ENCODE assay signal across 8 cellular contexts in genomic region chr4:139951051-139951450, GRCh38.
DNase-seq lines count a peak whose midpoint lies in the region; ATAC-seq and TF ChIP-seq lines count a peak whose summit lies in the region.

No MANE protein-coding gene starts in this region.

- H4K20me1 ChIP-seq in MM.1S (ENCODE audit: insufficient read depth, low read length) = no peaks in the 10 kb centered on the region

- peaks cover 3% of the 10 kb centered on the region for H3K27me3 Mint-ChIP-seq in activated CD4-positive, alpha-beta T cell treated with anti-CD3 and anti-CD28 coated beads, Interleukin-2, amount 10 ng/mL, durations not matched to agents 7 days and 5 days

- H3K79me2 ChIP-seq in MM.1S (ENCODE audit: low read length) = no peaks in the 10 kb centered on the region

- H3F3A ChIP-seq in MM.1S (ENCODE audit: insufficient read depth, low read length) = peaks cover 18% of the 10 kb centered on the region

- peak; percentile 49 for DNase-seq in activated CD4-positive, alpha-beta T cell treated with anti-CD3 and anti-CD28 coated beads, Interleukin-2, amount 10 ng/mL, durations not matched to agents 7 days and 5 days
- DNase-seq in activated CD4-positive, alpha-beta T cell treated with anti-CD3 and anti-CD28 coated beads for 4 hours = no peak
- DNase-seq in MM.1S (peak; percentile 88), breast epithelium (ENCODE audit: low spot score in 2 of 2) (peak; percentile 56 to 57), nucleus accumbens (lab: John Stamatoyannopoulos, UW) (no peak), DMS53 treated with DMSO at 0.1 percent for 48 hours (lab: John Stamatoyannopoulos, UW; ENCODE audit: unreplicated experiment) (no peak)
- DNase-seq in stimulated activated CD8-positive, alpha-beta memory T cell treated with anti-CD3 and anti-CD28 coated beads, Interleukin-4, amount 100 ng/mL, for 48 hours = peak; percentile 27

- no peaks in the 10 kb centered on the region for H3K9me2 ChIP-seq in MM.1S (replicated peaks; ENCODE audit: insufficient read depth, low read length)

- H3K27me3 ChIP-seq in MM.1S (replicated peaks; ENCODE audit: insufficient read depth, low read length) = no peaks in the 10 kb centered on the region
- H3K27me3 ChIP-seq in breast epithelium = no peaks in the 10 kb centered on the region

- H3K4me1 ChIP-seq in MM.1S (ENCODE audit: low read length) = peaks cover 34% of the 10 kb centered on the region
- peaks cover 0 to 4% of the 10 kb centered on the region in 2 donors for H3K4me1 ChIP-seq in breast epithelium

- intact Hi-C loops in breast epithelium (cut with DNase I; ENCODE audit: low total_unique reads) = no loop called here

- H3K4me3 ChIP-seq in MM.1S (ENCODE audit: low read length) (no peak overlapping the region), breast epithelium (no peak overlapping the region)

- peaks cover 6% of the 10 kb centered on the region for H3K9me3 Mint-ChIP-seq in activated CD4-positive, alpha-beta T cell treated with anti-CD3 and anti-CD28 coated beads, Interleukin-2, amount 10 ng/mL, durations not matched to agents 7 days and 5 days

- no peak for TF ChIP-seq CTCF in MM.1S (IDR thresholded peaks at IDR 0.05; ENCODE audit: low read length)
- no peak for TF ChIP-seq CTCF in breast epithelium (IDR thresholded peaks at IDR 0.05)

- H3K36me3 ChIP-seq in MM.1S (replicated peaks; ENCODE audit: insufficient read depth, low read length) (no peaks in the 10 kb centered on the region), breast epithelium (no peaks in the 10 kb centered on the region)

- H3K9ac ChIP-seq in MM.1S (ENCODE audit: low read length) = peak overlapping the region; percentile 31; the same call in 1 of the 2 replicates

- POLR2A ChIA-PET in activated CD4-positive, alpha-beta T cell treated with anti-CD3 and anti-CD28 coated beads, Interleukin-2, amount 10 ng/mL, durations not matched to agents 7 days and 5 days (lab: Charles Lee) = no interaction called here

- peak overlapping the region; percentile 49 for H3K4me2 ChIP-seq in MM.1S (ENCODE audit: low read depth, low read length)

- H3K4me1 Mint-ChIP-seq in activated CD4-positive, alpha-beta T cell treated with anti-CD3 and anti-CD28 coated beads, Interleukin-2, amount 10 ng/mL, durations not matched to agents 7 days and 5 days = peaks cover 45% of the 10 kb centered on the region

- peaks cover 8% of the 10 kb centered on the region for H3K36me3 Mint-ChIP-seq in activated CD4-positive, alpha-beta T cell treated with anti-CD3 and anti-CD28 coated beads, Interleukin-2, amount 10 ng/mL, durations not matched to agents 7 days and 5 days (ENCODE audit: low read depth)

- peak overlapping the region; percentile 55 for H2AFZ ChIP-seq in MM.1S (ENCODE audit: low read length)

- peak overlapping the region; percentile 79 for H3K27ac ChIP-seq in MM.1S (ENCODE audit: low read length)
- peak overlapping the region; percentile 57 to 68 for H3K27ac ChIP-seq in breast epithelium

- CTCF ChIA-PET in activated CD4-positive, alpha-beta T cell treated with anti-CD3 and anti-CD28 coated beads, Interleukin-2, amount 10 ng/mL, durations not matched to agents 7 days and 5 days (lab: Charles Lee) = interaction anchor here (0.7 to 1.1 kb wide), 4 partner anchors 9 to 16 kb away, joined by 3 to 6 read pairs (median 3); no protein-coding TSS in a partner anchor

- H3K9me3 ChIP-seq in MM.1S (replicated peaks; ENCODE audit: insufficient read depth, low read length) (no peaks in the 10 kb centered on the region), breast epithelium (no peaks in the 10 kb centered on the region)

- peak overlapping the region; percentile 87 for H3K27ac Mint-ChIP-seq in activated CD4-positive, alpha-beta T cell treated with anti-CD3 and anti-CD28 coated beads, Interleukin-2, amount 10 ng/mL, durations not matched to agents 7 days and 5 days

- no peak for TF ChIP-seq POLR2A in breast epithelium (IDR thresholded peaks at IDR 0.05)

- ATAC-seq in GM18520 (IDR thresholded peaks at IDR 0.05; ENCODE audit: unreplicated experiment) = no peak

- peak overlapping the region; percentile 33 for H3K4me3 Mint-ChIP-seq in activated CD4-positive, alpha-beta T cell treated with anti-CD3 and anti-CD28 coated beads, Interleukin-2, amount 10 ng/mL, durations not matched to agents 7 days and 5 days

Comparison
In these comparisons a context has a peak if more than half of its experiments do, and no peak if none do; other contexts are left out.
1. DNase-seq: peak in activated CD4-positive, alpha-beta T cell treated with anti-CD3 and anti-CD28 coated beads, Interleukin-2, amount 10 ng/mL, durations not matched to agents 7 days and 5 days (single experiment), MM.1S (single experiment), breast epithelium (2 of 2) and stimulated activated CD8-positive, alpha-beta memory T cell treated with anti-CD3 and anti-CD28 coated beads, Interleukin-4, amount 100 ng/mL, for 48 hours (single experiment); none in activated CD4-positive, alpha-beta T cell treated with anti-CD3 and anti-CD28 coated beads for 4 hours (0 of 2), nucleus accumbens (0 of 56) and DMS53 treated with DMSO at 0.1 percent for 48 hours (single experiment).